ENCODE assay signal across 22 cellular contexts in the genomic region with DNA sequence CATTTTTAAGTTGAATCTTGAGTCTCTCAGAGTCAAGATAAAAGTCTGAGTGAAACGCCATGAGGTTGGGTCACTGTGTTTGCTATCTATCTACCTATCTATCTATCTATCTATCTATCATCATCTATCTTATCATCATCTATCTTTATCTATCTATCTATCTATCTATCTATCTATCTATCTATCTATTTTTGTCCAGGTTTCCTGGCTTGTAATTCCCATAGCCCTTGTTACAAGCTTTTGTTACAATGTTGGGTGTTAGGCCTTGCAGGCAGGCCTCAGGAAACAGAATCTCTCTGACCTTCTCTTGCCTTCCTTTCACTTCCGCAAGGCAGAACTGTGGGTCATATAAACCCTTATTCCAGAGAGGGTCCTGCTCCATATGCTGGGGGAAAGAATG. TPM values are rescaled to one million over a fixed set of nuclear protein-coding genes. Genes with fewer than 3 reads are reported as not detected.
DNase-seq lines count a peak whose midpoint lies in the region; ATAC-seq and TF ChIP-seq lines count a peak whose summit lies in the region.
"Had no signal": no experiment of that assay in that cellular context is flagged by ENCODE, and none has a peak within 500 bp of the region (broad histone marks: within the 10 kb centered on the region; RNA-seq: fewer than 3 reads in every experiment).

No MANE protein-coding gene starts in this region.

- H2BK15ac ChIP-seq in H9 (ENCODE audit: low read depth, low read length), result peak overlapping the region; percentile 24; the same call in 1 of the 2 replicates

- H4K5ac ChIP-seq in H9 (ENCODE audit: insufficient read length, low read depth, low read length), result no peak overlapping the region

- no peak overlapping the region for H2BK12ac ChIP-seq in H9 (ENCODE audit: insufficient read length, low read depth, low read length)

- H3K9ac ChIP-seq in H9 (ENCODE audit: extremely low read depth, insufficient read length, low read length), result no peak overlapping the region
- H3K9ac ChIP-seq: BLaER1 treated with 17β-estradiol and CSF1 and Interleukin-3, amounts not matched to agents 10 nM and 100 nM had no signal

- H3K23ac ChIP-seq in H9 (ENCODE audit: insufficient read length, low read depth, low read length), result no peak overlapping the region

- H3K4me1 ChIP-seq in H9 (ENCODE audit: insufficient read depth, low read length), result no peaks in the 10 kb centered on the region
- H3K4me1 ChIP-seq: A549; BLaER1 treated with 17β-estradiol and CSF1 and Interleukin-3, amounts not matched to agents 10 nM and 100 nM; Caco-2 had no signal

- H2BK120ac ChIP-seq in H9 (ENCODE audit: low read depth, low read length, poor library complexity, severe bottlenecking), result no peak overlapping the region

- no peak overlapping the region for H3K27ac ChIP-seq in H9 (ENCODE audit: insufficient read length, low read depth, low read length)
- H3K27ac ChIP-seq: 22Rv1; A549; BLaER1 treated with 17β-estradiol and CSF1 and Interleukin-3, amounts not matched to agents 10 nM and 100 nM; C4-2B had no signal

- no peak overlapping the region for H3T11ph ChIP-seq in H9 (ENCODE audit: low read length)

- no peak overlapping the region for H3K4ac ChIP-seq in H9 (ENCODE audit: low read depth, low read length)

- H3K18ac ChIP-seq in H9 (ENCODE audit: insufficient read length, low read depth, low read length), result no peak overlapping the region

- peaks cover 15 to 18% of the 10 kb centered on the region in 2 experiments for H3K4me1 Mint-ChIP-seq in H9
- H3K4me1 Mint-ChIP-seq in WTC11, result peaks cover 19% of the 10 kb centered on the region
- no peaks in the 10 kb centered on the region for H3K4me1 Mint-ChIP-seq in endothelial cell (ENCODE audit: unreplicated experiment)
- H3K4me1 Mint-ChIP-seq in naive thymus-derived CD8-positive, alpha-beta T cell, result peaks cover 0 to 2% (median 0%) of the 10 kb centered on the region in 4 donors
- no peaks in the 10 kb centered on the region for H3K4me1 Mint-ChIP-seq in natural killer cell
- H3K4me1 Mint-ChIP-seq: B cell had no signal

- no peak overlapping the region for H4K8ac ChIP-seq in H9 (replicated peaks; ENCODE audit: insufficient read length, low read depth, low read length)

- H4K91ac ChIP-seq in H9 (ENCODE audit: insufficient read length, low read depth, low read length), result no peak overlapping the region

- no peaks in the 10 kb centered on the region for H3K79me2 ChIP-seq in H9 (ENCODE audit: insufficient read depth, low read length)

- H3K4me3 Mint-ChIP-seq in H9 (no peak overlapping the region), WTC11 (no peak overlapping the region), endothelial cell (ENCODE audit: unreplicated experiment) (peak overlapping the region; percentile 11), natural killer cell (no peak overlapping the region)
- H3K4me3 Mint-ChIP-seq in naive thymus-derived CD8-positive, alpha-beta T cell, result no peak overlapping the region
- H3K4me3 Mint-ChIP-seq: B cell; CD4-positive, alpha-beta T cell; CD8-positive, alpha-beta T cell had no signal

- CTCF ChIA-PET in WTC11 (lab: Charles Lee), result interaction anchor here (1.4 to 1.5 kb wide), 2 partner anchors 12 to 376 kb away, joined by 3 read pairs; a partner anchor contains a TSS

- H2BK20ac ChIP-seq in H9 (ENCODE audit: low read depth, low read length, poor library complexity, severe bottlenecking), result no peak overlapping the region

- no peak overlapping the region for H2BK5ac ChIP-seq in H9 (ENCODE audit: insufficient read length, low read length)

- H3K9me3 Mint-ChIP-seq in H9 (peaks cover 13 to 15% of the 10 kb centered on the region in 2 experiments; a peak in 4 of 5 replicates), WTC11 (peaks cover 23% of the 10 kb centered on the region), endothelial cell (ENCODE audit: unreplicated experiment) (no peaks in the 10 kb centered on the region), natural killer cell (peaks cover 0 to 3% of the 10 kb centered on the region in 2 donors)
- peaks cover 0 to 23% (median 4%) of the 10 kb centered on the region in 9 donors for H3K9me3 Mint-ChIP-seq in naive thymus-derived CD8-positive, alpha-beta T cell

- no peaks in the 10 kb centered on the region for H3K23me2 ChIP-seq in H9 (ENCODE audit: insufficient read length, low read depth, low read length, poor library complexity, severe bottlenecking)

- no peak overlapping the region for H2AK5ac ChIP-seq in H9 (ENCODE audit: insufficient read length, low read length)

- POLR2A ChIA-PET in WTC11 (lab: Charles Lee), result no interaction called here
- POLR2A ChIA-PET in naive thymus-derived CD8-positive, alpha-beta T cell (lab: Charles Lee), result no interaction called here

- no peak overlapping the region for H3K27ac Mint-ChIP-seq in H9
- peak overlapping the region; percentile 60; the same call in 1 of the 2 replicates for H3K27ac Mint-ChIP-seq in WTC11
- no peak overlapping the region for H3K27ac Mint-ChIP-seq in endothelial cell (ENCODE audit: unreplicated experiment)
- peak overlapping the region in 1 of 10 donors; percentile 46 for H3K27ac Mint-ChIP-seq in naive thymus-derived CD8-positive, alpha-beta T cell
- H3K27ac Mint-ChIP-seq in natural killer cell, result no peak overlapping the region
- H3K27ac Mint-ChIP-seq: B cell; CD4-positive, alpha-beta T cell; CD8-positive, alpha-beta T cell had no signal

- H3K27me3 Mint-ChIP-seq in H9 (ENCODE audit: low read depth) (no peaks in the 10 kb centered on the region), WTC11 (ENCODE audit: low read depth) (no peaks in the 10 kb centered on the region), endothelial cell (ENCODE audit: unreplicated experiment) (no peaks in the 10 kb centered on the region), natural killer cell (ENCODE audit: low read depth in 2 of 2) (no peaks in the 10 kb centered on the region)
- H3K27me3 Mint-ChIP-seq in naive thymus-derived CD8-positive, alpha-beta T cell, result no peaks in the 10 kb centered on the region
- H3K27me3 Mint-ChIP-seq: B cell; CD4-positive, alpha-beta T cell had no signal

- no peaks in the 10 kb centered on the region for H4K20me1 ChIP-seq in H9 (ENCODE audit: control insufficient read depth, insufficient read depth, insufficient read length)
- H4K20me1 ChIP-seq: BLaER1 treated with 17β-estradiol and CSF1 and Interleukin-3, amounts not matched to agents 10 nM and 100 nM had no signal

- no peak overlapping the region for H3K56ac ChIP-seq in H9 (ENCODE audit: insufficient read length, low read depth, low read length)

- intact Hi-C loops in natural killer cell (cut with micrococcal nuclease), result no loop called here

- no peak overlapping the region for H3K4me2 ChIP-seq in H9 (ENCODE audit: insufficient read depth, insufficient read length, low read length)
- H3K4me2 ChIP-seq: A549; BLaER1 treated with 17β-estradiol and CSF1 and Interleukin-3, amounts not matched to agents 10 nM and 100 nM had no signal

- no peaks in the 10 kb centered on the region for H3K79me1 ChIP-seq in H9 (ENCODE audit: insufficient read depth, low read depth, low read length, poor library complexity, severe bottlenecking)

- H3K9me3 ChIP-seq in H9 (ENCODE audit: control insufficient read depth, low read depth, low read length), result no peaks in the 10 kb centered on the region

- H3K14ac ChIP-seq in H9 (ENCODE audit: insufficient read depth, low read length), result no peak overlapping the region

- no CpG with 5 or more reads among the region's 2 CpGs for WGBS in H9 (ENCODE audit: extremely low coverage, insufficient read length, low lambda C conversion rate)

- TF ChIP-seq CTCF in H9 (conservative IDR thresholded peaks at IDR 0.05) (no peak), WTC11 (IDR thresholded peaks at IDR 0.05) (no peak), endothelial cell (IDR thresholded peaks at IDR 0.05; ENCODE audit: unreplicated experiment) (no peak), natural killer cell (IDR thresholded peaks at IDR 0.05) (no peak)

- peaks cover 27 to 39% (median 34%) of the 10 kb centered on the region in 3 experiments for H3K36me3 Mint-ChIP-seq in H9 (ENCODE audit: insufficient read depth in 1 of 3, low read depth in 3 of 3)
- peaks cover 27% of the 10 kb centered on the region for H3K36me3 Mint-ChIP-seq in WTC11
- no peaks in the 10 kb centered on the region for H3K36me3 Mint-ChIP-seq in endothelial cell (ENCODE audit: low read depth, unreplicated experiment)
- H3K36me3 Mint-ChIP-seq in naive thymus-derived CD8-positive, alpha-beta T cell, result peaks cover 15 to 30% (median 27%) of the 10 kb centered on the region in 3 donors
- H3K36me3 Mint-ChIP-seq in natural killer cell, result no peaks in the 10 kb centered on the region

- DNase-seq in H9, result no peak
- no peak for DNase-seq in WTC11 (ENCODE audit: low spot score)
- no peak for DNase-seq in endothelial cell (ENCODE audit: low spot score)
- no peak for DNase-seq in naive thymus-derived CD8-positive, alpha-beta T cell
- no peak for DNase-seq in natural killer cell
- DNase-seq: AML-193; Caco-2; Calu3; CD4-positive, alpha-beta T cell; CD8-positive, alpha-beta T cell; DMS153; DMS53; DMS79; DND-41; EL; GDM1 had no signal

- H2AFZ ChIP-seq in H9 (ENCODE audit: low read length), result no peak overlapping the region

- no peak for ATAC-seq in WTC11
- ATAC-seq in naive thymus-derived CD8-positive, alpha-beta T cell, result no peak
- ATAC-seq in natural killer cell, result no peak
- ATAC-seq: A549; CD8-positive, alpha-beta T cell; GM12878 had no signal

- H3K27me3 ChIP-seq in H9 (ENCODE audit: insufficient read depth, low read length), result no peaks in the 10 kb centered on the region
- H3K27me3 ChIP-seq: BLaER1 treated with 17β-estradiol and CSF1 and Interleukin-3, amounts not matched to agents 10 nM and 100 nM had no signal

TF ChIP-seq in WTC11, 78 proteins besides CTCF, POLR2A, EP300 and RAD21 (continues in another document):
- TF ChIP-seq GRHL2 (CRISPR knock-in tag; IDR thresholded peaks at IDR 0.05; ENCODE audit: insufficient replicate concordance, severe bottlenecking) (no peak), CREM (CRISPR knock-in tag; IDR thresholded peaks at IDR 0.05) (no peak), ELF4 (CRISPR knock-in tag; IDR thresholded peaks at IDR 0.05; ENCODE audit: low read depth) (no peak)
- TF ChIP-seq, protein P1, sequence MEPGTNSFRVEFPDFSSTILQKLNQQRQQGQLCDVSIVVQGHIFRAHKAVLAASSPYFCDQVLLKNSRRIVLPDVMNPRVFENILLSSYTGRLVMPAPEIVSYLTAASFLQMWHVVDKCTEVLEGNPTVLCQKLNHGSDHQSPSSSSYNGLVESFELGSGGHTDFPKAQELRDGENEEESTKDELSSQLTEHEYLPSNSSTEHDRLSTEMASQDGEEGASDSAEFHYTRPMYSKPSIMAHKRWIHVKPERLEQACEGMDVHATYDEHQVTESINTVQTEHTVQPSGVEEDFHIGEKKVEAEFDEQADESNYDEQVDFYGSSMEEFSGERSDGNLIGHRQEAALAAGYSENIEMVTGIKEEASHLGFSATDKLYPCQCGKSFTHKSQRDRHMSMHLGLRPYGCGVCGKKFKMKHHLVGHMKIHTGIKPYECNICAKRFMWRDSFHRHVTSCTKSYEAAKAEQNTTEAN (CRISPR knock-in tag; IDR thresholded peaks at IDR 0.05), result no peak

RNA-seq across cellular contexts. Expression of a gene that starts 12.6 kb away (rescaled TPM):
- total RNA-seq in H9 (2021), result 32.9 and 34.0 TPM in 2 replicates
- 41.0 to 43.6 TPM (median 42.7 TPM) in 3 replicates for total RNA-seq in WTC11 (2021)
- total RNA-seq in endothelial cell (ENCODE audit: unreplicated experiment), result 15.1 TPM
- total RNA-seq in naive thymus-derived CD8-positive, alpha-beta T cell, result 10 to 100 TPM; 11.5 to 11.8 TPM
- 1 to 10 TPM; 2.6 to 4.3 (median 3.7) TPM for polyA plus RNA-seq in naive thymus-derived CD8-positive, alpha-beta T cell
- total RNA-seq in natural killer cell, result 1 to 10 TPM; 5.4 to 6.1 (median 5.5) TPM
